Comparison of ENCODE assay signal across 8 cellular contexts in the genomic region with DNA sequence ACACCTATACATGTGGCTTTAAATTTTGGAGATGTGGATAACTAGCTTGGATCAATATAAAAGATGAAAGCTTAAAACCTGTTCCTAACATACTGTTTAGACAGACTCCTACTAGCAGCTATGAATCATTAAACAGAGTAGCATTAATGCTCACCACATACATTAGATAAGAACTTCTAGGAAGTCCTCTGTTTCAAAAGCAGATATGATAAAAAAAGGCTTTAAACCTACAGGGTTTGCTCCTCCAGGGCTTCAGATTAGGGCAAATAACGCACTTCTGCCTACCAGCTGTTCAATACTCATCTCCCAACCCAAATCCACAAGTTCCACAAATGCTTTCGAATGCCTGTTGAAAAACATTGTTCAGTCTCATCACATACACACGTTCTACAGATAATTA. TPM values are rescaled to one million over a fixed set of nuclear protein-coding genes. Genes with fewer than 3 reads are reported as not detected.
DNase-seq lines count a peak whose midpoint lies in the region; TF ChIP-seq lines count a peak whose summit lies in the region.

No MANE protein-coding gene starts in this region.

- TF ChIP-seq CTCF in SK-N-SH (IDR thresholded peaks at IDR 0.05) (no peak), fibroblast of lung (conservative IDR thresholded peaks at IDR 0.05 in 1 of 2, IDR thresholded peaks at IDR 0.05 in 1 of 2; ENCODE audit: low read depth in 1 of 2, low read length in 2 of 2) (no peak), lower leg skin (IDR thresholded peaks at IDR 0.05) (no peak)

- no peak for TF ChIP-seq EP300 in SK-N-SH (IDR thresholded peaks at IDR 0.05; ENCODE audit: borderline replicate concordance in 1 of 2, low read depth in 1 of 2, low read length in 1 of 2)

- peaks cover 35% of the 10 kb centered on the region for H4K20me1 ChIP-seq in SK-N-SH (ENCODE audit: insufficient read depth)
- no peaks in the 10 kb centered on the region for H4K20me1 ChIP-seq in fibroblast of lung (ENCODE audit: control insufficient read depth, extremely low read depth, insufficient read depth, low read length)

- no peak for TF ChIP-seq RAD21 in SK-N-SH (IDR thresholded peaks at IDR 0.05; ENCODE audit: low read length)

- H3K36me3 ChIP-seq in SK-N-SH (replicated peaks in 1 of 2; ENCODE audit: control insufficient read depth in 1 of 2, insufficient read depth in 2 of 2, low read length in 1 of 2), result no peaks in the 10 kb centered on the region
- H3K36me3 ChIP-seq in fibroblast of lung (ENCODE audit: control insufficient read depth, insufficient read depth, low read length), result no peaks in the 10 kb centered on the region

- H3K4me1 ChIP-seq in SK-N-SH (ENCODE audit: control insufficient read depth in 1 of 2, insufficient read depth in 2 of 2, low read depth in 1 of 2, low read length in 1 of 2), result peaks cover 0 to 8% of the 10 kb centered on the region in 2 experiments; a peak in 2 of 4 replicates
- peaks cover 5% of the 10 kb centered on the region for H3K4me1 ChIP-seq in fibroblast of lung (ENCODE audit: control insufficient read depth, extremely low read depth, insufficient read depth, low read length)

- peak overlapping the region; percentile 73 for H3K4me2 ChIP-seq in SK-N-SH
- H3K4me2 ChIP-seq in fibroblast of lung (ENCODE audit: extremely low read depth, insufficient read depth, low read length), result peak overlapping the region; percentile 90

- intact Hi-C loops in lower leg skin (cut with DNase I; ENCODE audit: low total_unique reads), result no loop called here

- H3K4me3 ChIP-seq in SK-N-SH (ENCODE audit: low read depth in 2 of 2, low read length in 1 of 2) (peak overlapping the region; percentile 75 to 80), fibroblast of lung (replicated peaks in 1 of 4; ENCODE audit: control extremely low read depth in 1 of 4, insufficient read depth in 1 of 4, low read depth in 3 of 4, low read length in 4 of 4) (peak overlapping the region; percentile 83 to 93 (median 84)), lower leg skin (ENCODE audit: low read depth, poor library complexity, severe bottlenecking) (no peak overlapping the region)

- H2AFZ ChIP-seq in SK-N-SH (ENCODE audit: low read depth) (peak overlapping the region; percentile 81; the same call in 1 of the 2 replicates), fibroblast of lung (ENCODE audit: low read length) (no peak overlapping the region)

- H3K27me3 ChIP-seq in SK-N-SH (ENCODE audit: insufficient read depth) (no peaks in the 10 kb centered on the region), fibroblast of lung (ENCODE audit: control insufficient read depth, insufficient read depth, low read length) (no peaks in the 10 kb centered on the region)

- H3K9me3 ChIP-seq in SK-N-SH (no peaks in the 10 kb centered on the region), fibroblast of lung (ENCODE audit: control insufficient read depth, insufficient read depth, low read depth, low read length) (no peaks in the 10 kb centered on the region)

- DNase-seq in DMS 273 (lab: John Stamatoyannopoulos, UW; ENCODE audit: unreplicated experiment) (peak; percentile 19), DMS 273 treated with DMSO at 0.1 percent for 48 hours (lab: John Stamatoyannopoulos, UW) (no peak), SK-N-SH (no peak), fibroblast of lung (ENCODE audit: low read depth in 2 of 2) (peak in 1 of 2 donors; percentile 52), retina (peak; percentile 26), lower leg skin (ENCODE audit: low spot score in 2 of 2) (no peak), NCI-H2029 (lab: John Stamatoyannopoulos, UW) (no peak), dedifferentiated amniotic fluid mesenchymal stem cell (ENCODE audit: extremely low spot score) (no peak)

- peak overlapping the region in 1 of 2 experiments; percentile 82; a peak in 1 of 4 replicates for H3K27ac ChIP-seq in SK-N-SH (ENCODE audit: low read depth in 2 of 2, low read length in 1 of 2)
- H3K27ac ChIP-seq in fibroblast of lung (ENCODE audit: insufficient read depth, low read length), result peak overlapping the region; percentile 88

- CTCF ChIA-PET in SK-N-SH (lab: Yijun Ruan, JAX), result interaction anchor here (1.1 to 5.3 kb wide), 4 partner anchors 13 to 171 kb away, joined by 3 to 38 read pairs (median 4); no protein-coding TSS in a partner anchor

- no peaks in the 10 kb centered on the region for H3K9me2 ChIP-seq in SK-N-SH

- peaks cover 3% of the 10 kb centered on the region for H3F3A ChIP-seq in SK-N-SH (replicated peaks; ENCODE audit: insufficient read depth)

- WGBS in SK-N-SH (ENCODE audit: low lambda C conversion rate), result 3% methylated on average over 3 of the region's 3 CpGs
- 5 to 9% methylated on average over 3 of the region's 3 CpGs for WGBS in lower leg skin, 2 donors

- peaks cover 60% of the 10 kb centered on the region for H3K79me2 ChIP-seq in SK-N-SH (ENCODE audit: insufficient read depth)
- H3K79me2 ChIP-seq in fibroblast of lung (ENCODE audit: control insufficient read depth, insufficient read depth, low read length), result peaks cover 44% of the 10 kb centered on the region

- TF ChIP-seq POLR2A in lower leg skin (IDR thresholded peaks at IDR 0.05), result no peak

- H3K9ac ChIP-seq in SK-N-SH, result peak overlapping the region; percentile 90
- peak overlapping the region; percentile 1 for H3K9ac ChIP-seq in fibroblast of lung (ENCODE audit: insufficient read depth, low read length)

- POLR2A ChIA-PET in SK-N-SH (lab: Yijun Ruan, JAX), result no interaction called here

TF ChIP-seq in SK-N-SH, 30 proteins besides CTCF, POLR2A, EP300 and RAD21 (continues in another document):
- TF ChIP-seq CHD2 (IDR thresholded peaks at IDR 0.05; ENCODE audit: low read length, partially characterized antibody) (no peak), RFX5 (IDR thresholded peaks at IDR 0.05; ENCODE audit: low read length) (no peak), MXI1 (IDR thresholded peaks at IDR 0.05; ENCODE audit: low read depth, low read length) (no peak), MEF2A (IDR thresholded peaks at IDR 0.05; ENCODE audit: borderline replicate concordance, low read depth) (no peak), JUND (IDR thresholded peaks at IDR 0.05) (no peak), EZH2phosphoT487 (IDR thresholded peaks at IDR 0.05; ENCODE audit: borderline replicate concordance, low read depth) (no peak), MAX (IDR thresholded peaks at IDR 0.05; ENCODE audit: low read depth) (no peak), TEAD4 (IDR thresholded peaks at IDR 0.05; ENCODE audit: borderline replicate concordance, insufficient read depth) (no peak), GATA2 (CRISPR knock-in tag; IDR thresholded peaks at IDR 0.05) (no peak), SIN3A (IDR thresholded peaks at IDR 0.05; ENCODE audit: borderline replicate concordance, low read depth, low read length) (no peak), POLR2AphosphoS5 (IDR thresholded peaks at IDR 0.05; ENCODE audit: low read depth, low read length) (no peak), FOXJ3 (CRISPR knock-in tag; IDR thresholded peaks at IDR 0.05) (no peak), NRF1 (IDR thresholded peaks at IDR 0.05; ENCODE audit: low read depth, low read length) (no peak), GABPA (IDR thresholded peaks at IDR 0.05; ENCODE audit: low read depth) (no peak)
- TF ChIP-seq, protein P1, sequence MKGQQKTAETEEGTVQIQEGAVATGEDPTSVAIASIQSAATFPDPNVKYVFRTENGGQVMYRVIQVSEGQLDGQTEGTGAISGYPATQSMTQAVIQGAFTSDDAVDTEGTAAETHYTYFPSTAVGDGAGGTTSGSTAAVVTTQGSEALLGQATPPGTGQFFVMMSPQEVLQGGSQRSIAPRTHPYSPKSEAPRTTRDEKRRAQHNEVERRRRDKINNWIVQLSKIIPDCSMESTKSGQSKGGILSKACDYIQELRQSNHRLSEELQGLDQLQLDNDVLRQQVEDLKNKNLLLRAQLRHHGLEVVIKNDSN (IDR thresholded peaks at IDR 0.05; ENCODE audit: borderline replicate concordance, low read depth), result no peak

RNA-seq across cellular contexts. Expression of gene REPS1, which starts 1.5 kb away (rescaled TPM):
- polyA plus RNA-seq in SK-N-SH (2012; rRNA removed) (26.2 and 30.4 TPM in 2 replicates), fibroblast of lung (27.8 and 33.1 TPM in 2 replicates)
- polyA plus RNA-seq in SK-N-SH (2012; cell fraction: cytosol; rRNA removed), result 25.6 and 26.3 TPM in 2 replicates
- 30.1 and 47.1 TPM in 2 replicates for polyA plus RNA-seq in SK-N-SH (2012; cell fraction: nucleus; rRNA removed)
- total RNA-seq in fibroblast of lung (21.3 and 28.2 TPM in 2 replicates), lower leg skin (100 to 1,000 TPM in 1 of 4 donors, 10 to 100 TPM in 3; 47.1 to 111 (median 67.6) TPM)
- polyA plus RNA-seq in fibroblast of lung (2012), result 17.0 and 20.1 TPM in 2 replicates
- polyA minus RNA-seq in fibroblast of lung (ENCODE audit: low replicate concordance), result 6.3 and 15.6 TPM in 2 replicates

RNA-seq across cellular contexts. Expression of gene ABRACL, which starts 42.0 kb away (rescaled TPM):
- polyA plus RNA-seq in SK-N-SH (2012; rRNA removed) (21.9 and 22.9 TPM in 2 replicates), fibroblast of lung (49.8 and 58.8 TPM in 2 replicates)
- polyA plus RNA-seq in SK-N-SH (2012; cell fraction: cytosol; rRNA removed), result 29.8 and 45.0 TPM in 2 replicates
- polyA plus RNA-seq in SK-N-SH (2012; cell fraction: nucleus; rRNA removed), result 5.2 and 7.5 TPM in 2 replicates
- total RNA-seq in fibroblast of lung (19.7 and 29.8 TPM in 2 replicates), lower leg skin (10 to 100 TPM in 3 of 4 donors, 1 to 10 TPM in 1; 8.8 to 23.0 (median 12.2) TPM)
- polyA plus RNA-seq in fibroblast of lung (2012), result 42.1 and 45.0 TPM in 2 replicates
- polyA minus RNA-seq in fibroblast of lung (ENCODE audit: low replicate concordance), result not detected in 2 replicates

Comparison
In these comparisons a context has a peak if more than half of its experiments do, and no peak if none do; other contexts are left out.
1. DNase-seq: peak in DMS 273 (single experiment) and retina (single experiment); none in DMS 273 treated with DMSO at 0.1 percent for 48 hours (single experiment), SK-N-SH (single experiment), lower leg skin (0 of 2), NCI-H2029 (single experiment) and dedifferentiated amniotic fluid mesenchymal stem cell (single experiment).